12 cellular contexts compared by ENCODE assay signal in the genomic region with DNA sequence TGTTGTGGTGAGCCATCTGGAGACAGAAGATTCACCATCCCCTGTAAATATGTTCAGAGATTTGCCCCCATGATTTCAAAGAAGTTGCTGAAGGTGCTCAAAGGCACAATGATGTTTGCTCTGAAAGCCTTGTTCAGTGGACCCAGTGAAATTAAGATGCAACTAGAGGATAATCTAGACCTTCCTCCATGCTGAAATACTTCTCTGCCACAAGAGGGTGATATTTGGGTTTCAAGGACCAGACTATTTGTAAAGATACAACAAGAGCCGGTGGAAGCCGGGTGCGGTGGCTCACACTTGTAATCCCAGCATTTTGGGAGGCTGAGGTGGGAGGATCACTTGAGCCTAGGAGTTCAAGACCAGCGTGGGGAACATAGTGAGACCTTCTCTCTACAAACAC. TPM values are rescaled to one million over a fixed set of nuclear protein-coding genes. Genes with fewer than 3 reads are reported as not detected.
A peak's percentile ranks its signal among the peaks of the same experiment; 100 is the strongest.
DNase-seq lines count a peak whose midpoint lies in the region; ATAC-seq, FAIRE-seq and TF ChIP-seq lines count a peak whose summit lies in the region.
"Had no signal": no experiment of that assay in that cellular context is flagged by ENCODE, and none has a peak within 500 bp of the region (broad histone marks: within the 10 kb centered on the region; RNA-seq: fewer than 3 reads in every experiment).

No MANE protein-coding gene starts in this region.

- WGBS in HepG2 (ENCODE audit: low lambda C conversion rate), result 6% methylated on average over 4 of the region's 4 CpGs
- 86 to 96% (median 91%) methylated on average over 4 of the region's 4 CpGs for WGBS in ovary, 3 donors

- H3K36me3 ChIP-seq in HepG2 (replicated peaks in 1 of 2; ENCODE audit: control insufficient read depth in 1 of 2, insufficient read depth in 2 of 2, low read length in 2 of 2) (no peaks in the 10 kb centered on the region), ovary (no peaks in the 10 kb centered on the region)

- H3K27ac ChIP-seq in VCaP (peak overlapping the region; percentile 90), HepG2 (ENCODE audit: extremely low read length, insufficient read depth, low read length) (no peak overlapping the region), ovary (no peak overlapping the region)

- POLR2A ChIA-PET in HepG2 (lab: Yijun Ruan, JAX), result no interaction called here

- no peaks in the 10 kb centered on the region for H3K79me2 ChIP-seq in HepG2 (ENCODE audit: insufficient read depth, low read length)

- no peaks in the 10 kb centered on the region for H4K20me1 ChIP-seq in HepG2 (ENCODE audit: insufficient read depth, low read length)

- no peak overlapping the region for H3K9ac ChIP-seq in HepG2 (ENCODE audit: insufficient read depth, low read depth, low read length)

- in situ Hi-C loops in HepG2 (cut with HindIII; ENCODE audit: extremely low pct_ligation_motif_present, low pct_unique_long_range_greater_than_20kb), result no loop called here

- H3K9me3 ChIP-seq in HepG2 (ENCODE audit: low read length) (no peaks in the 10 kb centered on the region), ovary (no peaks in the 10 kb centered on the region)

- peak; percentile 42 for DNase-seq in D341Med (ENCODE audit: low spot score)
- DNase-seq in HFFc6, result no peak
- DNase-seq in HepG2 (ENCODE audit: low spot score), result peak; percentile 23
- no peak for DNase-seq in ovary
- no peak for DNase-seq in anterior cingulate cortex (lab: John Stamatoyannopoulos, UW)
- no peak for DNase-seq in A172 (ENCODE audit: low spot score)
- DNase-seq: activated naive CD8-positive, alpha-beta T cell treated with anti-CD3 and anti-CD28 coated beads, Interleukin-2, amount 50 U/mL, for 24 hours; NCI-H187 had no signal

- no peaks in the 10 kb centered on the region for H3K9me3 Mint-ChIP-seq in HFFc6

- peak; percentile 76 for ATAC-seq in HepG2
- ATAC-seq in GM18861 (IDR thresholded peaks at IDR 0.05; ENCODE audit: unreplicated experiment), result no peak
- ATAC-seq: activated naive CD8-positive, alpha-beta T cell treated with anti-CD3 and anti-CD28 coated beads, Interleukin-2, amount 50 U/mL, for 24 hours; sciatic nerve had no signal

- 0 out of 2 replicates have a peak, but pooled peaks cover 8% of the 10 kb centered on the region for H3K4me1 Mint-ChIP-seq in HFFc6 (ENCODE audit: low read depth)
- H3K4me1 Mint-ChIP-seq: activated naive CD8-positive, alpha-beta T cell treated with anti-CD3 and anti-CD28 coated beads, Interleukin-2, amount 50 U/mL, for 24 hours had no signal

- intact Hi-C loops in HepG2 (cut with micrococcal nuclease; ENCODE audit: unreplicated experiment) (loop anchor here (2.0 to 5.0 kb wide), 2 partner anchors 77 to 210 kb away; no protein-coding TSS in a partner anchor), ovary (cut with DNase I) (no loop called here)

- no peak overlapping the region for H3K4me2 ChIP-seq in HepG2 (ENCODE audit: low read depth, low read length)

- H3K4me1 ChIP-seq in HepG2 (ENCODE audit: insufficient read depth, low read length) (no peaks in the 10 kb centered on the region), ovary (ENCODE audit: insufficient read depth) (peaks cover 4% of the 10 kb centered on the region)

- TF ChIP-seq POLR2A in HepG2 (IDR thresholded peaks at IDR 0.05; ENCODE audit: insufficient read depth in 1 of 2, low read depth in 2 of 2, low read length in 2 of 2) (no peak), ovary (IDR thresholded peaks at IDR 0.05) (no peak)

- H3K27me3 ChIP-seq in HepG2 (ENCODE audit: control insufficient read depth in 1 of 2, insufficient read depth in 2 of 2, low read length in 2 of 2) (peaks cover 2 to 23% of the 10 kb centered on the region in 2 experiments; a peak in 4 of 5 replicates), ovary (no peaks in the 10 kb centered on the region)

- peak; percentile 46 for FAIRE-seq in HepG2 (lab: Jason Lieb, UNC)
- FAIRE-seq: TTC549 had no signal

- TF ChIP-seq CTCF in HFFc6 (IDR thresholded peaks at IDR 0.05) (peak; percentile 63), VCaP (conservative IDR thresholded peaks at IDR 0.05) (no peak; the same call in 1 of the 2 replicates), HepG2 (CRISPR knock-in tag; IDR thresholded peaks at IDR 0.05) (peak; percentile 40), ovary (IDR thresholded peaks at IDR 0.05) (no peak)

- TF ChIP-seq RAD21 in HepG2 (CRISPR knock-in tag; IDR thresholded peaks at IDR 0.05), result no peak

- no peaks in the 10 kb centered on the region for H3K36me3 Mint-ChIP-seq in HFFc6 (ENCODE audit: low read depth)

- H2AFZ ChIP-seq in HepG2 (ENCODE audit: low read length), result no peak overlapping the region

- TF ChIP-seq EP300 in HepG2 (IDR thresholded peaks at IDR 0.05; ENCODE audit: low read depth in 2 of 2, low read length in 2 of 2) (no peak), HepG2 (CRISPR knock-in tag; IDR thresholded peaks at IDR 0.05; ENCODE audit: borderline replicate concordance) (no peak), ovary (IDR thresholded peaks at IDR 0.05) (no peak)

- H3K27me3 Mint-ChIP-seq in HFFc6 (ENCODE audit: insufficient read depth), result peaks cover 36% of the 10 kb centered on the region

- no peak overlapping the region for H3K4me3 Mint-ChIP-seq in HFFc6
- H3K4me3 Mint-ChIP-seq: activated naive CD8-positive, alpha-beta T cell treated with anti-CD3 and anti-CD28 coated beads, Interleukin-2, amount 50 U/mL, for 24 hours had no signal

- BruUV-seq in HepG2 (replicated peaks; lab: Mats Ljungman, UMichigan), result no TSS peak

- H3K4me3 ChIP-seq in HepG2 (replicated peaks in 1 of 3; ENCODE audit: insufficient read depth in 1 of 3, low read depth in 2 of 3, low read length in 3 of 3), result no peak overlapping the region
- no peak overlapping the region for H3K4me3 ChIP-seq in ovary

- H3K27ac Mint-ChIP-seq in HFFc6, result no peak overlapping the region
- H3K27ac Mint-ChIP-seq: activated naive CD8-positive, alpha-beta T cell treated with anti-CD3 and anti-CD28 coated beads, Interleukin-2, amount 50 U/mL, for 24 hours had no signal

- CTCF ChIA-PET in HepG2 (lab: Yijun Ruan, JAX; ENCODE audit: low intra/inter-chr PET ratio, low total read pairs), result no interaction called here

TF ChIP-seq in HepG2, 621 proteins besides CTCF, POLR2A, EP300 and RAD21:
- TF ChIP-seq SMC3 (IDR thresholded peaks at IDR 0.05; ENCODE audit: low read length), result peak; percentile 3; the same call in 1 of the 2 replicates
- TF ChIP-seq ZBTB8A (CRISPR knock-in tag; IDR thresholded peaks at IDR 0.05; ENCODE audit: borderline replicate concordance, low read depth), result no peak
- TF ChIP-seq STAG1 (CRISPR knock-in tag; IDR thresholded peaks at IDR 0.05), result peak; percentile 6; the same call in 1 of the 2 replicates
TF ChIP-seq in HepG2: peak in this region for 2.

RNA-seq across cellular contexts. Expression of a gene that starts 13.5 kb away (rescaled TPM):
- 10 to 100 TPM; 23.5 to 31.2 (median 26.2) TPM for total RNA-seq in HFFc6 (2021; fragmentation: NEBNext Ultra II Directional; extraction: Animal tissue kit (Norgen Biotek cat#: 25700))
- total RNA-seq in HepG2 (2016; rRNA removed; fragmentation: Illumina TruSeq; extraction: Trizol), result 5.2 and 8.3 TPM in 2 replicates
- 2.9 and 3.6 TPM in 2 replicates for total RNA-seq in HepG2 (2016; cell fraction: cytosol; rRNA removed; fragmentation: Illumina TruSeq; extraction: Trizol; ENCODE audit: low read depth)
- total RNA-seq in HepG2 (2016; cell fraction: insoluble cytoplasmic fraction; rRNA removed; fragmentation: Illumina TruSeq; extraction: Trizol), result 6.5 and 7.4 TPM in 2 replicates
- total RNA-seq in HepG2 (2016; cell fraction: membrane; rRNA removed; fragmentation: Illumina TruSeq; extraction: Trizol), result 5.4 and 7.8 TPM in 2 replicates
- total RNA-seq in HepG2 (2016; cell fraction: nucleus; rRNA removed; fragmentation: Illumina TruSeq; extraction: Trizol), result 3.2 and 6.3 TPM in 2 replicates
- 22.1 and 23.3 TPM in 2 replicates for polyA plus RNA-seq in HepG2 (2011; rRNA removed)
- 13.6 and 15.3 TPM in 2 replicates for polyA plus RNA-seq in HepG2 (2011; cell fraction: cytosol; rRNA removed)
- polyA plus RNA-seq in HepG2 (2011; cell fraction: nucleus; rRNA removed), result 7.6 and 10.5 TPM in 2 replicates
- 11.5 and 14.6 TPM in 2 replicates for polyA plus RNA-seq in HepG2 (2012)
- polyA plus RNA-seq in HepG2 (2016; cell fraction: cytosol; fragmentation: Illumina TruSeq; extraction: Trizol; ENCODE audit: low read depth), result 6.2 and 9.1 TPM in 2 replicates
- polyA plus RNA-seq in HepG2 (2016; cell fraction: insoluble cytoplasmic fraction; fragmentation: Illumina TruSeq; extraction: Trizol; ENCODE audit: low read depth), result 7.0 and 7.6 TPM in 2 replicates
- 7.7 and 12.3 TPM in 2 replicates for polyA plus RNA-seq in HepG2 (2016; cell fraction: membrane; fragmentation: Illumina TruSeq; extraction: Trizol; ENCODE audit: low read depth)
- polyA plus RNA-seq in HepG2 (2016; cell fraction: nucleus; fragmentation: Illumina TruSeq; extraction: Trizol; ENCODE audit: insufficient read depth, low read depth), result 11.1 and 15.3 TPM in 2 replicates
- 9.2 and 16.2 TPM in 2 replicates for polyA minus RNA-seq in HepG2 (2011; rRNA and poly(A)+ RNA removed; ENCODE audit: low replicate concordance)
- polyA minus RNA-seq in HepG2 (2011; cell fraction: cytosol; rRNA and poly(A)+ RNA removed), result 2.2 and 6.8 TPM in 2 replicates
- polyA minus RNA-seq in HepG2 (2011; cell fraction: nucleus; rRNA and poly(A)+ RNA removed), result 0.90 and 3.7 TPM in 2 replicates
- total RNA-seq in ovary, result 10 to 100 TPM; 16.5 to 35.8 (median 33.1) TPM
- 10 to 100 TPM; 16.5 to 37.1 TPM for polyA plus RNA-seq in ovary
- total RNA-seq in A172 (2014; rRNA removed; shearing (Covaris generic)), result 22.8 and 29.0 TPM in 2 replicates

Comparison
In these comparisons a context has a peak if more than half of its experiments do, and no peak if none do; other contexts are left out.
1. DNase-seq: peak in D341Med (single experiment) and HepG2 (single experiment); none in HFFc6 (single experiment), ovary (0 of 5), anterior cingulate cortex (0 of 58) and A172 (single experiment).
2. CTCF ChIP-seq: peak in HFFc6 (single experiment) and HepG2 (single experiment); none in VCaP (single experiment) and ovary (0 of 3).